ENCODE assay signal across 23 cellular contexts in genomic region chr5:74109344-74109743, GRCh38.
"Had no signal": no experiment of that assay in that cellular context is flagged by ENCODE, and none has a peak within 500 bp of the region (broad histone marks: within the 10 kb centered on the region; RNA-seq: fewer than 3 reads in every experiment).

No MANE protein-coding gene starts in this region.

- H3K4me1 ChIP-seq: uterus had no signal

- DNase-seq: activated CD4-positive, alpha-beta T cell treated with anti-CD3 and anti-CD28 coated beads, Interleukin-2, amount 50 U/mL, for 1 hour; activated CD4-positive, CD25-positive, alpha-beta regulatory T cell; activated naive CD4-positive, alpha-beta T cell; activated T-cell treated with anti-CD3 and anti-CD28 coated beads for 4 hours; anterior cingulate cortex; cortex of kidney; effector CD4-positive, alpha-beta T cell; gastrocnemius medialis; heart left ventricle; kidney; left lung; naive thymus-derived CD8-positive, alpha-beta T cell; posterior cingulate gyrus; stimulated activated CD4-positive, alpha-beta T cell treated with anti-CD3 and anti-CD28 coated beads, Interleukin-15, amount 100 ng/mL, for 24 hours; stimulated activated CD4-positive, alpha-beta T cell treated with anti-CD3 and anti-CD28 coated beads, Interleukin-4, amount 100 ng/mL, for 1 hour; stimulated activated naive CD4-positive, alpha-beta T cell treated with Interleukin-2 at 50 U/mL for 16 hours; substantia nigra; T-helper 2 cell; uterus had no signal

- H3K4me3 ChIP-seq: gastrocnemius medialis, heart left ventricle, left lung, right atrium auricular region, skin epidermis, tibial nerve, uterus had no signal

- H3K27me3 ChIP-seq: gastrocnemius medialis, heart left ventricle, left lung, right atrium auricular region, tibial nerve, uterus had no signal

- H3K9me3 ChIP-seq: gastrocnemius medialis, heart left ventricle, left lung, right atrium auricular region, tibial nerve, uterus had no signal

- H3K36me3 ChIP-seq: gastrocnemius medialis, heart left ventricle, left lung, right atrium auricular region, tibial nerve, uterus had no signal

- H3K27ac ChIP-seq: epithelial cell of prostate, gastrocnemius medialis, heart left ventricle, left lung, right atrium auricular region, skin epidermis, uterus had no signal
